ENCODE assay signal across 13 cellular contexts in genomic region chr6:63504777-63505384, GRCh38.
DNase-seq lines count a peak whose midpoint lies in the region; ATAC-seq and TF ChIP-seq lines count a peak whose summit lies in the region.
"Had no signal": no experiment of that assay in that cellular context is flagged by ENCODE, and none has a peak within 500 bp of the region (broad histone marks: within the 10 kb centered on the region; RNA-seq: fewer than 3 reads in every experiment).

No MANE protein-coding gene starts in this region.

- H2AFZ ChIP-seq in MM.1S (ENCODE audit: low read length) = no peak overlapping the region

- no peaks in the 10 kb centered on the region for H3K36me3 ChIP-seq in MM.1S (replicated peaks; ENCODE audit: insufficient read depth, low read length)

- H3F3A ChIP-seq in MM.1S (ENCODE audit: insufficient read depth, low read length) = no peaks in the 10 kb centered on the region

- H3K9ac ChIP-seq in MM.1S (ENCODE audit: low read length) = no peak overlapping the region

- no peaks in the 10 kb centered on the region for H3K27me3 ChIP-seq in MM.1S (replicated peaks; ENCODE audit: insufficient read depth, low read length)

- H3K9me2 ChIP-seq in MM.1S (replicated peaks; ENCODE audit: insufficient read depth, low read length) = no peaks in the 10 kb centered on the region

- H3K4me3 ChIP-seq in GM12864 (ENCODE audit: low read depth, low read length) = peak overlapping the region; percentile 9; the same call in 1 of the 2 replicates
- H3K4me3 ChIP-seq in MM.1S (ENCODE audit: low read length) = no peak overlapping the region
- H3K4me3 ChIP-seq: lung had no signal

- peak; percentile 93 for ATAC-seq in GM19328 (IDR thresholded peaks at IDR 0.05; ENCODE audit: unreplicated experiment)
- ATAC-seq in HG02870 (IDR thresholded peaks at IDR 0.05; ENCODE audit: unreplicated experiment) = peak; percentile 97

- H3K27ac ChIP-seq in MM.1S (ENCODE audit: low read length) = no peak overlapping the region
- H3K27ac ChIP-seq: HL-60 had no signal

- TF ChIP-seq CTCF in GM12864 (IDR thresholded peaks at IDR 0.05; ENCODE audit: low read depth, low read length, missing control alignments) (no peak), MM.1S (IDR thresholded peaks at IDR 0.05; ENCODE audit: low read length) (no peak)

- H3K79me2 ChIP-seq in MM.1S (ENCODE audit: low read length) = no peaks in the 10 kb centered on the region

- no peaks in the 10 kb centered on the region for H3K4me1 ChIP-seq in MM.1S (ENCODE audit: low read length)

- no peaks in the 10 kb centered on the region for H3K9me3 ChIP-seq in MM.1S (replicated peaks; ENCODE audit: insufficient read depth, low read length)

- no peaks in the 10 kb centered on the region for H4K20me1 ChIP-seq in MM.1S (ENCODE audit: insufficient read depth, low read length)

- DNase-seq in GM12864 (ENCODE audit: low read depth) = peak; percentile 89
- DNase-seq in MM.1S = peak; percentile 7
- no peak for DNase-seq in NCI-H1694 treated with DMSO at 0.1 percent for 48 hours (lab: John Stamatoyannopoulos, UW)
- DNase-seq in NCI-H2029 treated with DMSO at 0.1 percent for 48 hours (lab: John Stamatoyannopoulos, UW) = no peak
- no peak for DNase-seq in COLO829 (ENCODE audit: low spot score)
- DNase-seq in KG1 (lab: John Stamatoyannopoulos, UW) = no peak
- DNase-seq: amygdala; CD8-positive, alpha-beta memory T cell; NCI-H2171 had no signal

- H3K4me2 ChIP-seq in MM.1S (ENCODE audit: low read depth, low read length) = no peak overlapping the region

Comparison
In these comparisons a context has a peak if more than half of its experiments do, and no peak if none do; other contexts are left out.
1. DNase-seq: peak in GM12864 (single experiment) and MM.1S (single experiment); none in NCI-H1694 treated with DMSO at 0.1 percent for 48 hours (single experiment), NCI-H2029 treated with DMSO at 0.1 percent for 48 hours (single experiment), COLO829 (single experiment) and KG1 (single experiment).